10 cellular contexts compared by ENCODE assay signal in the genomic region with DNA sequence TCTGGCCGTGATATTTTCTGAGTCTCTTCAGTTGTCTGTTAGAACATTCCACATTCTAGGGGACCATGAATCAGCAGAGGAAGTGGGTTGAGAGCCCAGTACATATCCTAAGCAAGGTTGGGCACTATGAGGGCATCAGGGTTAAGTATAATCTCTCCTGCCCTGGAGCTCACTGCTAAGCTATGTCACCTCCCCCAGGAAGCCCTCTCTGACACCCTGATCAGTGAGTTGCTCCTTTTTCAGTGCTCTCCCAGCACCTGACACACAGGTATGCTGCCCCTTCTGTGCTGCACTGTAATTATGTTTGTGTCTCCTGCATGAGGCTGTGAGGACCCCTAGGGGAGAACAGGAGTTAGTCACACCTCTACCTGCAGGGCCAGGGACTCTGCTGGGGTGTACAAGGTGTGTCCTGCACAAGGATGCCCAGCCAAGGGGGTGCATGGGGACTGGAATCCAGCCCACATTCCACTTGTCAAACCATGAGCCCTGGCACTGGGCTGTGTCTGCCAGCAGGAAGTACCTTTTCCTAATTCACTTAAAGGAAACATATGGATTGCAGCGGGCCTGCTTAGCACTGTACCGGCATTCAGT. TPM values are rescaled to one million over a fixed set of nuclear protein-coding genes. Genes with fewer than 3 reads are reported as not detected.
A peak's percentile ranks its signal among the peaks of the same experiment; 100 is the strongest.
DNase-seq lines count a peak whose midpoint lies in the region; ATAC-seq and TF ChIP-seq lines count a peak whose summit lies in the region.
"Had no signal": no experiment of that assay in that cellular context is flagged by ENCODE, and none has a peak within 500 bp of the region (broad histone marks: within the 10 kb centered on the region; RNA-seq: fewer than 3 reads in every experiment).

No MANE protein-coding gene starts in this region.

- in situ Hi-C loops in Panc1 (cut with HindIII; ENCODE audit: low pct_unique_long_range_greater_than_20kb, low sequenced_read_pairs) = no loop called here

- TF ChIP-seq CTCF in GM12875 (IDR thresholded peaks at IDR 0.05; ENCODE audit: borderline replicate concordance, insufficient read depth, low read depth, low read length) (peak; percentile 37; the same call in 1 of the 2 replicates), Panc1 (IDR thresholded peaks at IDR 0.05) (peak; percentile 70), kidney epithelial cell (IDR thresholded peaks at IDR 0.05; ENCODE audit: insufficient read depth, low read length, poor library complexity, severe bottlenecking) (peak; percentile 23)

- no peak overlapping the region for H3K27ac ChIP-seq in Panc1 (ENCODE audit: low read length)

- CTCF ChIA-PET in Panc1 (lab: Charles Lee) = interaction anchor here (0.7 kb wide), 1 partner anchor 437 kb away, joined by 7 read pairs; no protein-coding TSS in a partner anchor

- H3K36me3 ChIP-seq in Panc1 (ENCODE audit: control insufficient read depth, insufficient read depth, low read length) = no peaks in the 10 kb centered on the region
- H3K36me3 ChIP-seq in kidney epithelial cell (ENCODE audit: control insufficient read depth, insufficient read depth, low read length) = no peaks in the 10 kb centered on the region

- no peak overlapping the region for H3K4me3 ChIP-seq in GM12875 (ENCODE audit: low read depth, low read length)
- H3K4me3 ChIP-seq in Panc1 (ENCODE audit: low read depth in 2 of 2, low read length in 2 of 2) = no peak overlapping the region
- H3K4me3 ChIP-seq in kidney epithelial cell (ENCODE audit: low read depth, low read length) = no peak overlapping the region

- H3K4me1 ChIP-seq in Panc1 (ENCODE audit: control insufficient read depth, insufficient read depth, low read length) = no peaks in the 10 kb centered on the region

- no TSS peak for BruUV-seq in Panc1 (replicated peaks; lab: Mats Ljungman, UMichigan)

- POLR2A ChIA-PET in Panc1 (lab: Charles Lee) = interaction anchor here (0.6 kb wide), 1 partner anchor 20 kb away, joined by 6 read pairs; no protein-coding TSS in a partner anchor

- DNase-seq in COLO668 (lab: John Stamatoyannopoulos, UW; ENCODE audit: unreplicated experiment) = peak; percentile 3
- no peak for DNase-seq in Panc1 (ENCODE audit: low read depth, low spot score)
- DNase-seq in kidney epithelial cell (ENCODE audit: low read depth) = no peak
- DNase-seq in stimulated activated naive CD4-positive, alpha-beta T cell (lab: John Stamatoyannopoulos, UW) = no peak
- DNase-seq in germinal center (ENCODE audit: low spot score) = no peak

- H3K9me3 ChIP-seq in Panc1 (ENCODE audit: control insufficient read depth, insufficient read depth, low read depth, low read length) = no peaks in the 10 kb centered on the region

- intact Hi-C loops in Panc1 (cut with micrococcal nuclease; ENCODE audit: unreplicated experiment) = no loop called here

- ATAC-seq in Panc1 (peak; percentile 64), HG03045 (IDR thresholded peaks at IDR 0.05; ENCODE audit: unreplicated experiment) (no peak), GM21447 (IDR thresholded peaks at IDR 0.05; ENCODE audit: unreplicated experiment) (no peak)

- H3K27me3 ChIP-seq in Panc1 (ENCODE audit: control insufficient read depth, insufficient read depth, low read length) = no peaks in the 10 kb centered on the region
- H3K27me3 ChIP-seq in kidney epithelial cell (ENCODE audit: control insufficient read depth, insufficient read depth, low read length) = no peaks in the 10 kb centered on the region

RNA-seq across cellular contexts. Expression of gene RAB44, which starts 3.9 kb away (rescaled TPM):
- total RNA-seq in Panc1 (2021; ENCODE audit: unreplicated experiment) (not detected), kidney epithelial cell (0.07 TPM in 1 of 2 replicates, not detected in the other)
- not detected for polyA plus RNA-seq in Panc1 (2012; ENCODE audit: insufficient read length)
- total RNA-seq: H4, renal cortical epithelial cell had no signal

RNA-seq across cellular contexts. Expression of gene CDKN1A, which starts 23.0 kb away (rescaled TPM):
- 46.2 TPM for total RNA-seq in Panc1 (2021; ENCODE audit: unreplicated experiment)
- 52.2 TPM for polyA plus RNA-seq in Panc1 (2012; ENCODE audit: insufficient read length)
- total RNA-seq in kidney epithelial cell = 1,168 and 1,214 TPM in 2 replicates

Comparison
In these comparisons a context has a peak if more than half of its experiments do, and no peak if none do; other contexts are left out.
1. RNA of gene CDKN1A, which starts 23.0 kb away (total RNA-seq): 1,168 to 1,214 TPM in kidney epithelial cell; 46.2 TPM in Panc1 (single experiment); every median in the first group is over 10 times any median in the second.
2. Peak in every context shown above with its lines, with median percentiles within 50 percentile points of each other: CTCF ChIP-seq.